9 cellular contexts compared by ENCODE assay signal in the genomic region with DNA sequence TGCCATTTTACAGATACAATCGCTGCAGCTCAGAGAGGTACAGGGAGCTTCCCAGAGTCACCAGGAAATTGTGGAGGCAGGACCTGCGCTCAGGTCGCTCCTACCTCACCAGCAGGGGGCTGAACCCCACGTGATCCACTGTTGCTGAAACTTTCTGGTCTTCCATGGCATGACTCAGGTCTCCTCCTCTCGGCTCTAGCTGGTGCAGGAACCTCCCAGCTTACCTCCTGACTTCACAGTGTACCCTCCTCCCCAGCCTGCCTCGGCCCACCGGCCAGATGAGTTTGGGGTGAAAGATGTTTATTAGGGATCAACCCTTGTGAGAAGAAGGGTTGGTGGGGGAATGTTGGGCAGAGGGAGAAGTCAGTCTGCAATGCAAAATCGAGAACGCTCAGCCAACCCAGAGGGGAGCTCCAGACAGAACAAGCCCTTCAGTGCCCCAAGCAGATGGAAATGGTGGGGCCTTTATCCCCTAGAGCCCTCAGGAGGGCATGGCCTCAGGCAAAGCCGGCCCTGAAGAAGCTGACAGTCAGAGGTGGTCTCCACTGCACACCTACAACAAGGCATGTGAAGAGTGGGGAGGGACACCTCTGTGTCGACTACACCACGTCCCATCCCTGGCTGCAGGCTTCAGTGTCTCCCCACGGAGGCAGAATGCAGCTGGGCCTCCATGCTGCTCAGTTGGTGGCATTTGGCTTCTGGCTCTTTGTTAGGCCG.
DNase-seq lines count a peak whose midpoint lies in the region; ATAC-seq and TF ChIP-seq lines count a peak whose summit lies in the region.
"Had no signal": no experiment of that assay in that cellular context is flagged by ENCODE, and none has a peak within 500 bp of the region (broad histone marks: within the 10 kb centered on the region; RNA-seq: fewer than 3 reads in every experiment).

No MANE protein-coding gene starts in this region.

- no peaks in the 10 kb centered on the region for H3K36me3 Mint-ChIP-seq in activated naive CD8-positive, alpha-beta T cell treated with anti-CD3 and anti-CD28 coated beads for 36 hours
- H3K36me3 Mint-ChIP-seq in osteocyte (ENCODE audit: unreplicated experiment): no peaks in the 10 kb centered on the region

- TF ChIP-seq CTCF in osteocyte (IDR thresholded peaks at IDR 0.05): no peak

- no peak overlapping the region for H3K4me3 Mint-ChIP-seq in activated naive CD8-positive, alpha-beta T cell treated with anti-CD3 and anti-CD28 coated beads for 36 hours
- no peak overlapping the region for H3K4me3 Mint-ChIP-seq in osteocyte (ENCODE audit: unreplicated experiment)

- H3K9me3 Mint-ChIP-seq in activated naive CD8-positive, alpha-beta T cell treated with anti-CD3 and anti-CD28 coated beads for 36 hours: no peaks in the 10 kb centered on the region
- H3K9me3 Mint-ChIP-seq in osteocyte (ENCODE audit: unreplicated experiment): no peaks in the 10 kb centered on the region

- H3K27me3 Mint-ChIP-seq in activated naive CD8-positive, alpha-beta T cell treated with anti-CD3 and anti-CD28 coated beads for 36 hours: peaks cover 16% of the 10 kb centered on the region
- peaks cover 24% of the 10 kb centered on the region for H3K27me3 Mint-ChIP-seq in osteocyte (ENCODE audit: unreplicated experiment)

- ATAC-seq in HG02798 (IDR thresholded peaks at IDR 0.05; ENCODE audit: poor library complexity, unreplicated experiment): peak; percentile 40
- ATAC-seq in GM19452 (IDR thresholded peaks at IDR 0.05; ENCODE audit: unreplicated experiment): no peak
- no peak for ATAC-seq in HG03460 (IDR thresholded peaks at IDR 0.05; ENCODE audit: unreplicated experiment)
- ATAC-seq: body of pancreas had no signal

- DNase-seq in DMS 273 (lab: John Stamatoyannopoulos, UW; ENCODE audit: unreplicated experiment): peak; percentile 47
- no peak for DNase-seq in DMS 273 treated with DMSO at 0.1 percent for 48 hours (lab: John Stamatoyannopoulos, UW)
- DNase-seq in activated naive CD8-positive, alpha-beta T cell treated with anti-CD3 and anti-CD28 coated beads for 36 hours: peak; percentile 29
- DNase-seq in osteocyte (ENCODE audit: extremely low spot score, unreplicated experiment): peak; percentile 66
- no peak for DNase-seq in NCI-H128 (lab: John Stamatoyannopoulos, UW; ENCODE audit: unreplicated experiment)

- no peaks in the 10 kb centered on the region for H3K4me1 Mint-ChIP-seq in activated naive CD8-positive, alpha-beta T cell treated with anti-CD3 and anti-CD28 coated beads for 36 hours
- H3K4me1 Mint-ChIP-seq in osteocyte (ENCODE audit: unreplicated experiment): no peaks in the 10 kb centered on the region

- no peak overlapping the region for H3K27ac Mint-ChIP-seq in activated naive CD8-positive, alpha-beta T cell treated with anti-CD3 and anti-CD28 coated beads for 36 hours
- no peak overlapping the region for H3K27ac Mint-ChIP-seq in osteocyte (ENCODE audit: unreplicated experiment)

Comparison
In these comparisons a context has a peak if more than half of its experiments do, and no peak if none do; other contexts are left out.
1. DNase-seq: peak in DMS 273 (single experiment), activated naive CD8-positive, alpha-beta T cell treated with anti-CD3 and anti-CD28 coated beads for 36 hours (single experiment) and osteocyte (single experiment); none in DMS 273 treated with DMSO at 0.1 percent for 48 hours (single experiment) and NCI-H128 (single experiment).